ENCODE assay signal across 21 cellular contexts in genomic region chr15:31163769-31164572, GRCh38.
DNase-seq lines count a peak whose midpoint lies in the region; ATAC-seq, FAIRE-seq and TF ChIP-seq lines count a peak whose summit lies in the region.
"Had no signal": no experiment of that assay in that cellular context is flagged by ENCODE, and none has a peak within 500 bp of the region (broad histone marks: within the 10 kb centered on the region; RNA-seq: fewer than 3 reads in every experiment).

No MANE protein-coding gene starts in this region.

- no peak overlapping the region for H3K4me3 Mint-ChIP-seq in osteocyte (ENCODE audit: unreplicated experiment)
- H3K4me3 Mint-ChIP-seq: activated naive CD8-positive, alpha-beta T cell; brain; CD8-positive, alpha-beta T cell; memory B cell; stimulated activated naive CD8-positive, alpha-beta T cell treated with anti-CD3 and anti-CD28 coated beads, Interleukin-15, amount 100 ng/mL, for 72 hours had no signal

- H3K9me3 ChIP-seq in RWPE2 (ENCODE audit: severe bottlenecking), result no peaks in the 10 kb centered on the region
- no peaks in the 10 kb centered on the region for H3K9me3 ChIP-seq in GM23248 (ENCODE audit: low read depth)
- H3K9me3 ChIP-seq: tibial nerve had no signal

- FAIRE-seq in GM12891 (lab: Jason Lieb, UNC) (peak; percentile 13), frontal cortex (lab: Jason Lieb, UNC) (no peak)
- FAIRE-seq: kidney had no signal

- H3K79me2 ChIP-seq in GM23248 (ENCODE audit: insufficient read depth), result no peaks in the 10 kb centered on the region

- no peak overlapping the region for H3K4me2 ChIP-seq in GM23248 (ENCODE audit: unreplicated experiment)

- no peaks in the 10 kb centered on the region for H4K20me1 ChIP-seq in GM23248 (ENCODE audit: insufficient read depth)

- TF ChIP-seq CTCF in RWPE2 (IDR thresholded peaks at IDR 0.05; ENCODE audit: poor library complexity, severe bottlenecking), result no peak
- TF ChIP-seq CTCF in fibroblast of pulmonary artery (IDR thresholded peaks at IDR 0.05; ENCODE audit: low read length, missing control alignments), result no peak
- TF ChIP-seq CTCF in osteocyte (IDR thresholded peaks at IDR 0.05), result no peak

- TF ChIP-seq POLR2A in GM12891 (IDR thresholded peaks at IDR 0.05; ENCODE audit: low read depth, low read length), result no peak

- peaks cover 5% of the 10 kb centered on the region for H3K4me1 Mint-ChIP-seq in osteocyte (ENCODE audit: unreplicated experiment)
- H3K4me1 Mint-ChIP-seq: naive B cell had no signal

- no peaks in the 10 kb centered on the region for H3F3A ChIP-seq in GM23248 (ENCODE audit: insufficient read depth)

- no peaks in the 10 kb centered on the region for H3K9me3 Mint-ChIP-seq in osteocyte (ENCODE audit: unreplicated experiment)
- H3K9me3 Mint-ChIP-seq: CD8-positive, alpha-beta T cell; memory B cell; naive B cell; stimulated activated naive CD8-positive, alpha-beta T cell treated with anti-CD3 and anti-CD28 coated beads, Interleukin-15, amount 100 ng/mL, for 72 hours had no signal

- in situ Hi-C loops in GM23248 (cut with MboI), result no loop called here

- no peaks in the 10 kb centered on the region for H3K27me3 ChIP-seq in RWPE2 (ENCODE audit: insufficient read depth, poor library complexity, severe bottlenecking)
- H3K27me3 ChIP-seq in GM23248 (replicated peaks; ENCODE audit: insufficient read depth), result no peaks in the 10 kb centered on the region
- H3K27me3 ChIP-seq: tibial nerve had no signal

- H3K4me3 ChIP-seq in RWPE2 (ENCODE audit: severe bottlenecking), result no peak overlapping the region
- H3K4me3 ChIP-seq in fibroblast of pulmonary artery (replicated peaks; ENCODE audit: low read depth, low read length), result no peak overlapping the region
- no peak overlapping the region for H3K4me3 ChIP-seq in GM23248
- H3K4me3 ChIP-seq: tibial nerve had no signal

- H3K36me3 Mint-ChIP-seq in osteocyte (ENCODE audit: unreplicated experiment), result no peaks in the 10 kb centered on the region
- H3K36me3 Mint-ChIP-seq: activated naive CD8-positive, alpha-beta T cell; brain; CD8-positive, alpha-beta T cell; memory B cell; naive B cell had no signal

- H3K27ac ChIP-seq in RWPE2 (ENCODE audit: poor library complexity, severe bottlenecking) (peak overlapping the region; percentile 36), GM23248 (no peak overlapping the region)
- H3K27ac ChIP-seq: tibial nerve had no signal

- peaks cover 11% of the 10 kb centered on the region for H3K4me1 ChIP-seq in RWPE2 (ENCODE audit: insufficient read depth, poor library complexity, severe bottlenecking)
- H3K4me1 ChIP-seq in GM23248 (ENCODE audit: insufficient read depth), result no peaks in the 10 kb centered on the region
- H3K4me1 ChIP-seq: tibial nerve had no signal

- DNase-seq in GM12891 (ENCODE audit: insufficient read length, low spot score), result no peak
- no peak for DNase-seq in RWPE2 (ENCODE audit: low spot score)
- peak; percentile 7 for DNase-seq in fibroblast of pulmonary artery (ENCODE audit: low read depth)
- DNase-seq in osteocyte (ENCODE audit: extremely low spot score, unreplicated experiment), result peak; percentile 32
- DNase-seq in NCI-H345 treated with DMSO at 0.1 percent for 48 hours (lab: John Stamatoyannopoulos, UW; ENCODE audit: unreplicated experiment), result no peak
- no peak for DNase-seq in GM23248
- DNase-seq in frontal cortex (ENCODE audit: low spot score in 2 of 2), result no peak
- DNase-seq: CD8-positive, alpha-beta T cell; foreskin fibroblast; kidney; naive B cell; NCI-H1417; NCI-H2107; NCI-H510A; RPMI8226; stimulated activated CD4-positive, alpha-beta T cell treated with anti-CD3 and anti-CD28 coated beads, Interleukin-4, amount 100 ng/mL, for 24 hours; stimulated activated naive CD8-positive, alpha-beta T cell treated with anti-CD3 and anti-CD28 coated beads, Interleukin-15, amount 100 ng/mL, for 72 hours had no signal

- H3K9ac ChIP-seq in GM23248, result no peak overlapping the region

- WGBS in GM23248 (ENCODE audit: low coverage in 1 of 2, low lambda C conversion rate in 2 of 2, missing lambda C conversion rate in 2 of 2), 2 experiments, result 34 to 41% methylated on average over 6 of the region's 6 CpGs

- H3K36me3 ChIP-seq in RWPE2 (ENCODE audit: low read depth) (no peaks in the 10 kb centered on the region), GM23248 (ENCODE audit: low read depth) (no peaks in the 10 kb centered on the region)
- H3K36me3 ChIP-seq: tibial nerve had no signal

- ATAC-seq in RWPE2 (ENCODE audit: low read depth), result peak; percentile 86
- ATAC-seq: CD8-positive, alpha-beta T cell; stimulated activated naive CD8-positive, alpha-beta T cell treated with anti-CD3 and anti-CD28 coated beads, Interleukin-15, amount 100 ng/mL, for 72 hours had no signal

- H3K27ac Mint-ChIP-seq in osteocyte (ENCODE audit: unreplicated experiment), result no peak overlapping the region
- H3K27ac Mint-ChIP-seq: activated naive CD8-positive, alpha-beta T cell; CD8-positive, alpha-beta T cell; memory B cell; naive B cell; stimulated activated naive CD8-positive, alpha-beta T cell treated with anti-CD3 and anti-CD28 coated beads, Interleukin-15, amount 100 ng/mL, for 72 hours had no signal

- H3K9me2 ChIP-seq in GM23248 (ENCODE audit: insufficient read depth), result no peaks in the 10 kb centered on the region

- no peak overlapping the region for H2AFZ ChIP-seq in GM23248

- H3K27me3 Mint-ChIP-seq in osteocyte (ENCODE audit: unreplicated experiment), result peaks cover 26% of the 10 kb centered on the region

TF ChIP-seq in GM12891, 5 proteins besides CTCF, POLR2A, EP300 and RAD21:
- no peak for TF ChIP-seq TAF1 (IDR thresholded peaks at IDR 0.05; ENCODE audit: low read depth, low read length)
- no peak for TF ChIP-seq POLR2AphosphoS5 (IDR thresholded peaks at IDR 0.05; ENCODE audit: low read depth, low read length)
- no peak for TF ChIP-seq SPI1 (IDR thresholded peaks at IDR 0.05; ENCODE audit: low read depth, low read length)
- TF ChIP-seq POU2F2 (IDR thresholded peaks at IDR 0.05; ENCODE audit: low read depth, low read length), result no peak
- no peak for TF ChIP-seq PAX5 (IDR thresholded peaks at IDR 0.05; ENCODE audit: insufficient read depth, low read length, severe bottlenecking)

Comparison
In these comparisons a context has a peak if more than half of its experiments do, and no peak if none do; other contexts are left out.
1. DNase-seq: peak in fibroblast of pulmonary artery (single experiment) and osteocyte (single experiment); none in GM12891 (single experiment), RWPE2 (single experiment), NCI-H345 treated with DMSO at 0.1 percent for 48 hours (single experiment), GM23248 (single experiment) and frontal cortex (0 of 2).